ENCODE assay signal across 8 cellular contexts in genomic region chr6:125153541-125154183, GRCh38. TPM values are rescaled to one million over a fixed set of nuclear protein-coding genes. Genes with fewer than 3 reads are reported as not detected.
DNase-seq lines count a peak whose midpoint lies in the region; ATAC-seq, FAIRE-seq and TF ChIP-seq lines count a peak whose summit lies in the region.

TSS of gene TPD52L1 (plus strand) at chr6:125153773. CDS start at chr6:125153952, 179 bp downstream.

- H3K9me3 ChIP-seq in SK-N-SH, result no peaks in the 10 kb centered on the region
- no peaks in the 10 kb centered on the region for H3K9me3 ChIP-seq in heart left ventricle
- H3K9me3 ChIP-seq in parathyroid adenoma (ENCODE audit: control insufficient read depth, low read length), result no peaks in the 10 kb centered on the region
- H3K9me3 ChIP-seq in transverse colon, result no peaks in the 10 kb centered on the region

- FAIRE-seq in H54 (lab: Jason Lieb, UNC), result no peak

- H4K20me1 ChIP-seq in SK-N-SH (ENCODE audit: insufficient read depth), result no peaks in the 10 kb centered on the region

- POLR2A ChIA-PET in SK-N-SH (lab: Yijun Ruan, JAX), result no interaction called here

- H2AFZ ChIP-seq in SK-N-SH (ENCODE audit: low read depth) (peak within 1 kb of the TSS; percentile 50; the same call in 1 of the 2 replicates), parathyroid adenoma (peak within 1 kb of the TSS; percentile 94)

- H3K9ac ChIP-seq in SK-N-SH (no peak within 1 kb of the TSS), parathyroid adenoma (peak within 1 kb of the TSS; percentile 24)

- WGBS in SK-N-SH (ENCODE audit: low lambda C conversion rate), result 4% methylated on average over 15 of the region's 46 CpGs
- 0 to 1% (median 0%) methylated on average over 46 of the region's 46 CpGs for WGBS in adipose tissue, 3 donors
- WGBS in heart left ventricle, 4 donors, result 0 to 2% (median 1%) methylated on average over 12 to 46 of the region's 46 CpGs
- WGBS in transverse colon (ENCODE audit: low coverage in 1 of 2), 2 donors, result 0% methylated on average over 1 to 38 of the region's 46 CpGs

- ATAC-seq in heart left ventricle, result peak; percentile 92 to 95 (median 95)

- H3K9me2 ChIP-seq in SK-N-SH, result no peaks in the 10 kb centered on the region

- H3K27me3 ChIP-seq in SK-N-SH (ENCODE audit: insufficient read depth) (peaks cover 41% of the 10 kb centered on the region), heart left ventricle (peaks cover 0 to 15% (median 0%) of the 10 kb centered on the region in 9 donors), parathyroid adenoma (ENCODE audit: control insufficient read depth, insufficient read depth, low read length) (no peaks in the 10 kb centered on the region), transverse colon (peaks cover 16% of the 10 kb centered on the region)

- H3K4me2 ChIP-seq in SK-N-SH, result peak within 1 kb of the TSS; percentile 80
- peak within 1 kb of the TSS; percentile 91 for H3K4me2 ChIP-seq in parathyroid adenoma (ENCODE audit: low read length)

- in situ Hi-C loops in transverse colon (cut with MboI; ENCODE audit: low pct_ligation_motif_present in 1 of 4, low pct_unique_long_range_greater_than_20kb in 1 of 4, low sequenced_read_pairs in 3 of 4), result loop anchor here in 3 of 4 donors (10.0 to 25.0 kb wide), 2 partner anchors 609 to 611 kb away; no protein-coding TSS in a partner anchor

- TF ChIP-seq CTCF in SK-N-SH (IDR thresholded peaks at IDR 0.05), result peak; percentile 77
- peak; percentile 71 to 97 (median 87) for TF ChIP-seq CTCF in heart left ventricle (IDR thresholded peaks at IDR 0.05)
- TF ChIP-seq CTCF in parathyroid adenoma (IDR thresholded peaks at IDR 0.05), result peak; percentile 96
- peak; percentile 69 to 85 (median 81) for TF ChIP-seq CTCF in transverse colon (IDR thresholded peaks at IDR 0.05)

- TF ChIP-seq EP300 in SK-N-SH (IDR thresholded peaks at IDR 0.05; ENCODE audit: borderline replicate concordance in 1 of 2, low read depth in 1 of 2, low read length in 1 of 2) (no peak), transverse colon (IDR thresholded peaks at IDR 0.05; ENCODE audit: low read depth) (no peak)

- H3F3A ChIP-seq in SK-N-SH (replicated peaks; ENCODE audit: insufficient read depth), result no peaks in the 10 kb centered on the region

- peaks cover 0 to 5% of the 10 kb centered on the region in 2 experiments; a peak in 1 of 4 replicates for H3K4me1 ChIP-seq in SK-N-SH (ENCODE audit: control insufficient read depth in 1 of 2, insufficient read depth in 2 of 2, low read depth in 1 of 2, low read length in 1 of 2)
- H3K4me1 ChIP-seq in heart left ventricle, result peaks cover 0 to 27% (median 13%) of the 10 kb centered on the region in 12 donors
- H3K4me1 ChIP-seq in parathyroid adenoma, result peaks cover 4% of the 10 kb centered on the region
- peaks cover 0 to 17% (median 11%) of the 10 kb centered on the region in 4 donors for H3K4me1 ChIP-seq in transverse colon

- H3K27ac ChIP-seq in SK-N-SH (ENCODE audit: low read depth in 2 of 2, low read length in 1 of 2), result no peak within 1 kb of the TSS
- H3K27ac ChIP-seq in adipose tissue (ENCODE audit: low read depth, low read length), result no peak within 1 kb of the TSS
- peak within 1 kb of the TSS; percentile 51 to 89 (median 69) for H3K27ac ChIP-seq in heart left ventricle
- H3K27ac ChIP-seq in parathyroid adenoma, result peak within 1 kb of the TSS; percentile 80
- peak within 1 kb of the TSS; percentile 61 to 75 (median 66) for H3K27ac ChIP-seq in transverse colon

- H3K36me3 ChIP-seq in SK-N-SH (replicated peaks in 1 of 2; ENCODE audit: control insufficient read depth in 1 of 2, insufficient read depth in 2 of 2, low read length in 1 of 2) (no peaks in the 10 kb centered on the region), heart left ventricle (no peaks in the 10 kb centered on the region), parathyroid adenoma (ENCODE audit: control insufficient read depth, insufficient read depth, low read length) (no peaks in the 10 kb centered on the region), transverse colon (no peaks in the 10 kb centered on the region)

- H3K4me3 ChIP-seq in SK-N-SH (ENCODE audit: low read depth in 2 of 2, low read length in 1 of 2) (peak within 1 kb of the TSS; percentile 38 to 56), heart left ventricle (peak within 1 kb of the TSS; percentile 53 to 90 (median 70)), parathyroid adenoma (ENCODE audit: low read depth, low read length) (peak within 1 kb of the TSS; percentile 76), transverse colon (peak within 1 kb of the TSS; percentile 49 to 63 (median 57))

- intact Hi-C loops in heart left ventricle (cut with DNase I), result loop anchor here (1.0 to 10.0 kb wide), 13 partner anchors 39 to 621 kb away; partner anchors contain the start of gene HDDC2 (in 8 of the 10)
- intact Hi-C loops in transverse colon (cut with DNase I; ENCODE audit: low total_unique reads), result no loop called here

- TF ChIP-seq POLR2A in H54 (IDR thresholded peaks at IDR 0.05; ENCODE audit: low read depth, low read length) (no peak), heart left ventricle (IDR thresholded peaks at IDR 0.05) (peak in 1 of 2 donors; percentile 16), transverse colon (IDR thresholded peaks at IDR 0.05) (no peak)

- peak; percentile 60 for DNase-seq in EL
- DNase-seq in H54 (ENCODE audit: insufficient read length, low spot score), result peak; percentile 30
- DNase-seq in LHCN-M2 (ENCODE audit: low read depth), result peak; percentile 45
- DNase-seq in SK-N-SH, result peak; percentile 75
- peak; percentile 81 to 88 (median 87) for DNase-seq in heart left ventricle
- DNase-seq in transverse colon, result peak; percentile 81

- CTCF ChIA-PET in SK-N-SH (lab: Yijun Ruan, JAX), result interaction anchor here (0.6 to 2.0 kb wide), 21 partner anchors 8 to 1980 kb away, joined by 3 to 14 read pairs (median 4); partner anchors contain the start of gene HDDC2

- H3K79me2 ChIP-seq in SK-N-SH (ENCODE audit: insufficient read depth) (no peaks in the 10 kb centered on the region), parathyroid adenoma (no peaks in the 10 kb centered on the region)

- TF ChIP-seq RAD21 in SK-N-SH (IDR thresholded peaks at IDR 0.05; ENCODE audit: low read length), result peak; percentile 53

TF ChIP-seq in SK-N-SH, 30 proteins besides CTCF, POLR2A, EP300 and RAD21:
- TF ChIP-seq CHD2 (IDR thresholded peaks at IDR 0.05; ENCODE audit: low read length, partially characterized antibody), result no peak
- no peak for TF ChIP-seq GABPA (IDR thresholded peaks at IDR 0.05; ENCODE audit: low read depth)
- no peak for TF ChIP-seq EZH2phosphoT487 (IDR thresholded peaks at IDR 0.05; ENCODE audit: borderline replicate concordance, low read depth)
- no peak for TF ChIP-seq USF1 (IDR thresholded peaks at IDR 0.05; ENCODE audit: borderline replicate concordance, low read depth)
- peak; percentile 70 for TF ChIP-seq SMC3 (IDR thresholded peaks at IDR 0.05; ENCODE audit: low read depth, low read length)

RNA-seq across cellular contexts. Expression of gene TPD52L1, which starts in this region (rescaled TPM):
- total RNA-seq in LHCN-M2 (2014; rRNA removed) (0.83 and 1.5 TPM in 2 replicates), heart left ventricle (100 to 1,000 TPM in 1 of 9 donors, 10 to 100 TPM in 8; 47.0 to 146 (median 74.2) TPM), transverse colon (10 to 100 TPM in 3 of 4 donors, 1 to 10 TPM in 1; 2.6 to 96.5 (median 25.2) TPM)
- 12.7 TPM for polyA plus RNA-seq in LHCN-M2 (2012)
- polyA plus RNA-seq in SK-N-SH (2012; rRNA removed) (0.13 and 0.19 TPM in 2 replicates), adipose tissue (10 to 100 TPM; 37.3 to 76.6 (median 38.3) TPM), heart left ventricle (10 to 100 TPM; 13.0 to 51.5 TPM)
- polyA plus RNA-seq in SK-N-SH (2012; cell fraction: cytosol; rRNA removed), result 0.14 and 0.17 TPM in 2 replicates
- 0.12 TPM in 1 of 2 replicates, not detected in the other for polyA plus RNA-seq in SK-N-SH (2012; cell fraction: nucleus; rRNA removed)

Comparison
In these comparisons a context has a peak if more than half of its experiments do, and no peak if none do; other contexts are left out.
1. RNA of gene TPD52L1 (polyA plus RNA-seq): 13.0 to 51.5 TPM in heart left ventricle and 37.3 to 76.6 TPM in adipose tissue; 0.12 to 0.19 TPM in SK-N-SH; every median in the first group is over 10 times any median in the second.
2. Peak in DNase-seq, H3K4me3 ChIP-seq and H3K4me2 ChIP-seq in SK-N-SH; RNA of the gene not detected or under 1 TPM.
3. DNase-seq: peak in every context shown above with its lines; median percentile 87 in heart left ventricle; 81 in transverse colon; 75 in SK-N-SH; 60 in EL; 45 in LHCN-M2; 30 in H54.
4. H3K27ac ChIP-seq: peak in heart left ventricle (12 of 12), parathyroid adenoma (single experiment) and transverse colon (4 of 4); none in SK-N-SH (0 of 2) and adipose tissue (single experiment).
5. Peak in every context shown above with its lines, with median percentiles within 50 percentile points of each other: H3K4me3 ChIP-seq and CTCF ChIP-seq.